In the genomic region with DNA sequence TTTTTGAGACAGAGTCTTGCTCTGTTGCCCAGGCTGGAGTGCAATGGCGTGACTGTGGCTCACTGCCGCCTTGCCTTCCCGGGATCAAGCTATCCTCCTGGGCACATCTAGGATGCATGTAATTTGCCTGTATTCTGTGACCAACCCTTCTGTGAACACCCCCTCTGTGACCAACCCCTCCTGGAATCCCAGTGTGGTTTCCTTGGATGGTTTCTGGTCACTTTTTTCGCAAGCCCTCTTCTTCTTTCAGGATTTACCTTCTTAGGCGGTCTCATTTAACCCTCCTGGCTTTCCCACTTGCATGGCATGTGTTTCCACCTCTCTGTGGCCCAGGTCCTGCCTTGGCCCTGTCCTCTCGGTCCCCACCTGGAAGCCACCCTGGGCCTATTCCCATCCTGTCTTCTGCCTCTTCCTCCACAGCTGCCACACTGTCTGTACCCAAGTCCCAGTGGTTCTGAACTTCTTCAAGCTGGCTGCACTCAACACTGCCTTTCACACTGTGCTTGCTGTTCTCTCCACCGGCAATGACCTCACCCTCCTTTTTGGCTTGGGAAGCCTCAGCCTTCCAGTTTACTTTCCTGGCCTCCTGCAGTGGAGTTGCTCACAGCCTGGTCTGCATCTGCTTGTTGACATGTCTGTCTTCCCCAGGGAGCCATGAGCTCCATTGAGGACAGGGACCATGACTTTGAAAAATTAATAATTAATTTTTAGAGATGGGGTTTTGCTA, we compare ENCODE assay signal across 17 cellular contexts. TPM values are rescaled to one million over a fixed set of nuclear protein-coding genes. Genes with fewer than 3 reads are reported as not detected.
DNase-seq lines count a peak whose midpoint lies in the region; ATAC-seq and TF ChIP-seq lines count a peak whose summit lies in the region.
"Had no signal": no experiment of that assay in that cellular context is flagged by ENCODE, and none has a peak within 500 bp of the region (broad histone marks: within the 10 kb centered on the region; RNA-seq: fewer than 3 reads in every experiment).

No MANE protein-coding gene starts in this region.

- no peaks in the 10 kb centered on the region for H3K36me3 Mint-ChIP-seq in natural killer cell

- H3K9me3 ChIP-seq in IMR-90 (ENCODE audit: control insufficient read depth, insufficient read depth, low read length) (peaks cover 2% of the 10 kb centered on the region; the same call in 1 of the 2 replicates), left ventricle myocardium inferior (replicated peaks) (peaks cover 9% of the 10 kb centered on the region)
- H3K9me3 ChIP-seq: HAP-1 had no signal

- H3K9me3 Mint-ChIP-seq in natural killer cell = peaks cover 0 to 3% of the 10 kb centered on the region in 2 donors

- no peak overlapping the region for H3K18ac ChIP-seq in IMR-90 (ENCODE audit: low read depth, low read length)

- in situ Hi-C loops in IMR-90 (cut with MboI; ENCODE audit: low sequenced_read_pairs) = no loop called here

- peaks cover 6% of the 10 kb centered on the region; the same call in 1 of the 2 replicates for H3K4me1 ChIP-seq in IMR-90 (ENCODE audit: control insufficient read depth, insufficient read depth, low read length)
- peaks cover 23% of the 10 kb centered on the region for H3K4me1 ChIP-seq in left ventricle myocardium inferior
- H3K4me1 ChIP-seq: HAP-1 had no signal

- H3K79me1 ChIP-seq in IMR-90 (ENCODE audit: low read depth in 1 of 2, low read length in 2 of 2) = peaks cover 0 to 12% of the 10 kb centered on the region in 2 experiments; a peak in 1 of 4 replicates

- intact Hi-C loops in IMR-90 (cut with micrococcal nuclease) = no loop called here
- intact Hi-C loops in left ventricle myocardium inferior (cut with micrococcal nuclease) = no loop called here
- intact Hi-C loops in natural killer cell (cut with micrococcal nuclease) = no loop called here

- no peak overlapping the region for H3K4me3 Mint-ChIP-seq in natural killer cell
- H3K4me3 Mint-ChIP-seq: activated CD8-positive, alpha-beta T cell treated with anti-CD3 and anti-CD28 coated beads, Interleukin-2, amount 10 ng/mL, durations not matched to agents 7 days and 5 days; natural killer cell treated with Interleukin-12 subunit alpha and Interleukin-12 subunit beta and Interleukin-15 and Interleukin-18, amount 100 ng/mL, for 72 hours had no signal

- no peak overlapping the region for H4K91ac ChIP-seq in IMR-90 (ENCODE audit: insufficient read depth, low read depth, low read length)

- CTCF ChIA-PET in IMR-90 (lab: Yijun Ruan, JAX) = no interaction called here

- H3K9ac ChIP-seq in IMR-90 (ENCODE audit: low read depth, low read length) = no peak overlapping the region
- H3K9ac ChIP-seq: BLaER1 treated with 17β-estradiol and CSF1 and Interleukin-3, amounts not matched to agents 10 nM and 100 nM had no signal

- no peak overlapping the region for H2BK20ac ChIP-seq in IMR-90 (ENCODE audit: low read depth, low read length)

- 91% methylated on average over 6 of the region's 7 CpGs; no CpG with 5 or more reads in 1 of the 2 experiments for WGBS in IMR-90 (ENCODE audit: extremely low coverage in 2 of 2, insufficient read length in 1 of 2), 2 experiments

- dilution Hi-C loops in IMR-90 (cut with HindIII; ENCODE audit: low sequenced_read_pairs, unreplicated experiment) = no loop called here

- no peak overlapping the region for H3K4me2 ChIP-seq in IMR-90 (ENCODE audit: low read depth, low read length)
- H3K4me2 ChIP-seq: BLaER1 treated with 17β-estradiol and CSF1 and Interleukin-3, amounts not matched to agents 10 nM and 100 nM had no signal

- peaks cover 4% of the 10 kb centered on the region; the same call in 1 of the 2 replicates for H3K9me1 ChIP-seq in IMR-90 (ENCODE audit: insufficient read depth, low read length)

- H3K27me3 ChIP-seq in IMR-90 (ENCODE audit: control insufficient read depth, insufficient read depth, low read length) = no peaks in the 10 kb centered on the region
- H3K27me3 ChIP-seq in left ventricle myocardium inferior (ENCODE audit: low read depth) = no peaks in the 10 kb centered on the region
- H3K27me3 ChIP-seq: BLaER1 treated with 17β-estradiol and CSF1 and Interleukin-3, amounts not matched to agents 10 nM and 100 nM had no signal

- TF ChIP-seq RAD21 in IMR-90 (IDR thresholded peaks at IDR 0.05; ENCODE audit: low read length) = no peak

- H3K4ac ChIP-seq in IMR-90 (ENCODE audit: low read depth, low read length) = peak overlapping the region; percentile 33; the same call in 1 of the 2 replicates

- TF ChIP-seq CTCF in IMR-90 (conservative IDR thresholded peaks at IDR 0.05; ENCODE audit: low read depth, low read length) (no peak), left ventricle myocardium inferior (IDR thresholded peaks at IDR 0.05; ENCODE audit: borderline replicate concordance) (no peak), natural killer cell (IDR thresholded peaks at IDR 0.05) (no peak)

- no peak overlapping the region for H4K8ac ChIP-seq in IMR-90 (ENCODE audit: low read depth in 2 of 2, low read length in 2 of 2)

- H2BK15ac ChIP-seq in IMR-90 (ENCODE audit: low read depth, low read length) = no peak overlapping the region

- DNase-seq in COLO668 (lab: John Stamatoyannopoulos, UW; ENCODE audit: unreplicated experiment) = peak; percentile 85
- DNase-seq in IMR-90 = no peak
- peak; percentile 65 to 90 for DNase-seq in NCI-H446 (lab: John Stamatoyannopoulos, UW)
- peak; percentile 22 for DNase-seq in left ventricle myocardium inferior
- no peak for DNase-seq in NOMO-1 treated with DMSO at 0.1 percent for 48 hours (lab: John Stamatoyannopoulos, UW; ENCODE audit: unreplicated experiment)
- DNase-seq in natural killer cell = no peak
- DNase-seq: activated CD8-positive, alpha-beta T cell treated with anti-CD3 and anti-CD28 coated beads, Interleukin-2, amount 10 ng/mL, durations not matched to agents 7 days and 5 days; activated effector memory CD4-positive, alpha-beta T cell treated with Interleukin-2 at 50 U/mL for 16 hours; effector memory CD4-positive, alpha-beta T cell; NCI-H187 treated with DMSO at 0.1 percent for 48 hours; RPMI8226; substantia nigra had no signal

- H3K27ac ChIP-seq in IMR-90 (ENCODE audit: insufficient read depth, low read length) (no peak overlapping the region), left ventricle myocardium inferior (replicated peaks) (no peak overlapping the region)
- H3K27ac ChIP-seq: BLaER1 treated with 17β-estradiol and CSF1 and Interleukin-3, amounts not matched to agents 10 nM and 100 nM had no signal

- no peak overlapping the region for H2AFZ ChIP-seq in IMR-90 (replicated peaks; ENCODE audit: low read length, poor library complexity)

- BruUV-seq in IMR-90 (replicated peaks; lab: Mats Ljungman, UMichigan) = no TSS peak

- POLR2A ChIA-PET in IMR-90 (lab: Charles Lee; ENCODE audit: unreplicated experiment) = interaction anchor here (0.5 kb wide), 1 partner anchor 18 kb away, joined by 3 read pairs; no protein-coding TSS in a partner anchor

- H3K36me3 ChIP-seq in IMR-90 (ENCODE audit: control insufficient read depth, insufficient read depth, low read length) (no peaks in the 10 kb centered on the region), left ventricle myocardium inferior (no peaks in the 10 kb centered on the region)
- H3K36me3 ChIP-seq: HAP-1 had no signal

- no peaks in the 10 kb centered on the region for H4K20me1 ChIP-seq in IMR-90 (ENCODE audit: insufficient read depth, low read length)

- ATAC-seq in IMR-90 (ENCODE audit: low read depth) (peak; percentile 70), HG02759 (IDR thresholded peaks at IDR 0.05; ENCODE audit: unreplicated experiment) (no peak), natural killer cell (no peak), GM18861 (IDR thresholded peaks at IDR 0.05; ENCODE audit: unreplicated experiment) (no peak)
- ATAC-seq: activated CD8-positive, alpha-beta T cell treated with anti-CD3 and anti-CD28 coated beads, Interleukin-2, amount 10 ng/mL, durations not matched to agents 7 days and 5 days; natural killer cell treated with Interleukin-12 subunit alpha and Interleukin-12 subunit beta and Interleukin-15 and Interleukin-18, amount 100 ng/mL, for 72 hours had no signal

- TF ChIP-seq POLR2A in IMR-90 (IDR thresholded peaks at IDR 0.05; ENCODE audit: low read depth, low read length) = no peak

- no peak overlapping the region for H3K14ac ChIP-seq in IMR-90 (replicated peaks; ENCODE audit: low read depth, low read length)

- H3K4me3 ChIP-seq in IMR-90 (ENCODE audit: insufficient read depth, low read depth, low read length) (no peak overlapping the region), left ventricle myocardium inferior (no peak overlapping the region)
- H3K4me3 ChIP-seq: BLaER1 treated with 17β-estradiol and CSF1 and Interleukin-3, amounts not matched to agents 10 nM and 100 nM; HAP-1 had no signal

- no peak overlapping the region for H4K5ac ChIP-seq in IMR-90 (ENCODE audit: low read depth, low read length)

- H3K27me3 Mint-ChIP-seq in natural killer cell (ENCODE audit: low read depth in 2 of 2) = peaks cover 0 to 8% of the 10 kb centered on the region in 2 donors
- H3K27me3 Mint-ChIP-seq: natural killer cell treated with Interleukin-12 subunit alpha and Interleukin-12 subunit beta and Interleukin-15 and Interleukin-18, amount 100 ng/mL, for 72 hours had no signal

- H2AK5ac ChIP-seq in IMR-90 (ENCODE audit: low read depth, low read length) = no peak overlapping the region; the same call in 1 of the 2 replicates

- H2BK5ac ChIP-seq in IMR-90 (ENCODE audit: low read depth, low read length, poor library complexity, severe bottlenecking) = no peak overlapping the region

- H3K23ac ChIP-seq in IMR-90 (ENCODE audit: low read depth, low read length) = no peak overlapping the region

- H3K4me1 Mint-ChIP-seq in natural killer cell = no peaks in the 10 kb centered on the region

- no peak overlapping the region for H3K56ac ChIP-seq in IMR-90 (ENCODE audit: extremely low read depth, insufficient read depth, low read length)

- H3K27ac Mint-ChIP-seq in natural killer cell = no peak overlapping the region
- H3K27ac Mint-ChIP-seq: activated CD8-positive, alpha-beta T cell treated with anti-CD3 and anti-CD28 coated beads, Interleukin-2, amount 10 ng/mL, durations not matched to agents 7 days and 5 days; natural killer cell treated with Interleukin-12 subunit alpha and Interleukin-12 subunit beta and Interleukin-15 and Interleukin-18, amount 100 ng/mL, for 72 hours had no signal

- H2BK120ac ChIP-seq in IMR-90 (ENCODE audit: low read depth, low read length) = no peak overlapping the region

- no peak overlapping the region for H2AK9ac ChIP-seq in IMR-90 (replicated peaks; ENCODE audit: low read depth, low read length, poor library complexity)

RNA-seq across cellular contexts. Expression of a gene that starts 57.0 kb away (rescaled TPM):
- total RNA-seq in IMR-90 (2012; rRNA removed) (6.1 and 7.0 TPM in 2 replicates), left ventricle myocardium inferior (3.5 TPM), natural killer cell (10 to 100 TPM in 1 of 3 donors, 1 to 10 TPM in 2; 5.9 to 10.7 (median 9.7) TPM)
- 1.8 and 2.2 TPM in 2 replicates for polyA plus RNA-seq in IMR-90 (2012; rRNA removed)
- 1.1 and 1.7 TPM in 2 replicates for polyA plus RNA-seq in IMR-90 (2012; cell fraction: cytosol; rRNA removed)
- 3.9 and 6.5 TPM in 2 replicates for polyA plus RNA-seq in IMR-90 (2012; cell fraction: nucleus; rRNA removed; ENCODE audit: low replicate concordance)

Comparison
In these comparisons a context has a peak if more than half of its experiments do, and no peak if none do; other contexts are left out.
1. DNase-seq: peak in COLO668 (single experiment), NCI-H446 (2 of 2) and left ventricle myocardium inferior (single experiment); none in IMR-90 (single experiment), NOMO-1 treated with DMSO at 0.1 percent for 48 hours (single experiment) and natural killer cell (single experiment).